ENCODE assay signal across 11 cellular contexts in genomic region chr1:243269461-243269801, GRCh38. TPM values are rescaled to one million over a fixed set of nuclear protein-coding genes. Genes with fewer than 3 reads are reported as not detected.
DNase-seq lines count a peak whose midpoint lies in the region; ATAC-seq and TF ChIP-seq lines count a peak whose summit lies in the region.
"Had no signal": no experiment of that assay in that cellular context is flagged by ENCODE, and none has a peak within 500 bp of the region (broad histone marks: within the 10 kb centered on the region; RNA-seq: fewer than 3 reads in every experiment).

No MANE protein-coding gene starts in this region.

- ATAC-seq in GM19324 (IDR thresholded peaks at IDR 0.05; ENCODE audit: low FRiP score, unreplicated experiment) (peak; percentile 63), HG03097 (IDR thresholded peaks at IDR 0.05; ENCODE audit: low FRiP score, unreplicated experiment) (peak; percentile 59), activated B cell treated with CpG ODN at 0.5 μM for 24 hours (ENCODE audit: low read depth) (peak; percentile 78), GM21526 (IDR thresholded peaks at IDR 0.05; ENCODE audit: low FRiP score, unreplicated experiment) (no peak)
- ATAC-seq: body of pancreas had no signal

- H3K27me3 ChIP-seq in neutrophil (no peaks in the 10 kb centered on the region), A673 (replicated peaks; ENCODE audit: insufficient read depth, low read depth, low read length, poor library complexity) (no peaks in the 10 kb centered on the region)
- H3K27me3 ChIP-seq: body of pancreas had no signal

- no peaks in the 10 kb centered on the region for H3K9me3 ChIP-seq in neutrophil
- H3K9me3 ChIP-seq in A673 (ENCODE audit: low read depth, low read length, poor library complexity, severe bottlenecking), result no peaks in the 10 kb centered on the region
- H3K9me3 ChIP-seq: body of pancreas had no signal

- H3K4me1 Mint-ChIP-seq in activated B cell treated with CpG ODN at 0.5 μM for 24 hours, result peaks cover 39% of the 10 kb centered on the region

- CTCF ChIA-PET in activated B cell treated with CpG ODN at 0.5 μM for 24 hours (lab: Charles Lee) (no interaction called here), A673 (lab: Charles Lee) (no interaction called here)

- POLR2A ChIA-PET in activated B cell treated with CpG ODN at 0.5 μM for 24 hours (lab: Charles Lee) (interaction anchor here (0.8 to 2.4 kb wide), 4 partner anchors 14 to 238 kb away, joined by 3 to 24 read pairs (median 8); partner anchors contain the start of genes CEP170 and SDCCAG8), A673 (lab: Charles Lee; ENCODE audit: low non-redundant PET) (no interaction called here)

- no peak for TF ChIP-seq CTCF in activated B cell treated with CpG ODN at 0.5 μM for 24 hours (IDR thresholded peaks at IDR 0.05)
- no peak for TF ChIP-seq CTCF in neutrophil (IDR thresholded peaks at IDR 0.05)
- no peak for TF ChIP-seq CTCF in A673 (conservative IDR thresholded peaks at IDR 0.05; ENCODE audit: low read depth, low read length)

- peak overlapping the region; percentile 65 for H3K27ac Mint-ChIP-seq in activated B cell treated with CpG ODN at 0.5 μM for 24 hours

- peak overlapping the region; percentile 73 for H3K4me3 Mint-ChIP-seq in activated B cell treated with CpG ODN at 0.5 μM for 24 hours

- no peaks in the 10 kb centered on the region for H3K27me3 Mint-ChIP-seq in activated B cell treated with CpG ODN at 0.5 μM for 24 hours

- BruUV-seq in A673 (replicated peaks; lab: Mats Ljungman, UMichigan), result no TSS peak

- H3K36me3 ChIP-seq in neutrophil (no peaks in the 10 kb centered on the region), A673 (ENCODE audit: insufficient read depth, low read length, poor library complexity, severe bottlenecking) (no peaks in the 10 kb centered on the region)

- H3K36me3 Mint-ChIP-seq in activated B cell treated with CpG ODN at 0.5 μM for 24 hours (ENCODE audit: low read depth), result peaks cover 28% of the 10 kb centered on the region

- DNase-seq in activated B cell treated with CpG ODN at 0.5 μM for 24 hours (no peak), A673 (ENCODE audit: low spot score) (no peak), HUDEP-2 (lab: John Stamatoyannopoulos, UW; ENCODE audit: unreplicated experiment in 76 of 76) (no peak)
- no peak for DNase-seq in stimulated activated CD4-positive, alpha-beta T cell treated with anti-CD3 and anti-CD28 coated beads, Interleukin-12 subunit alpha, Interleukin-12 subunit beta, amount 100 ng/mL, for 4 hours
- DNase-seq: activated CD4-positive, alpha-beta T cell treated with anti-CD3 and anti-CD28 coated beads for 1 hour; body of pancreas; NCI-H69 had no signal

- H3K4me3 ChIP-seq in neutrophil (ENCODE audit: low read depth in 1 of 2, low read length in 1 of 2) (no peak overlapping the region), A673 (ENCODE audit: low read depth, low read length, poor library complexity, severe bottlenecking) (no peak overlapping the region)
- H3K4me3 ChIP-seq: body of pancreas had no signal

- H3K27ac ChIP-seq in neutrophil, result peak overlapping the region; percentile 94
- H3K27ac ChIP-seq in A673 (ENCODE audit: low read depth, low read length, poor library complexity, severe bottlenecking), result no peak overlapping the region

- no peaks in the 10 kb centered on the region for H3K9me3 Mint-ChIP-seq in activated B cell treated with CpG ODN at 0.5 μM for 24 hours

- intact Hi-C loops in activated B cell treated with CpG ODN at 0.5 μM for 24 hours (cut with micrococcal nuclease), result loop anchor here (1.0 kb wide), 1 partner anchor 13 kb away; the partner anchor contains the start of gene SDCCAG8
- intact Hi-C loops in A673 (cut with micrococcal nuclease; ENCODE audit: unreplicated experiment), result no loop called here

- H3K4me1 ChIP-seq in neutrophil (ENCODE audit: control insufficient read depth in 1 of 2, insufficient read depth in 1 of 2, low read depth in 1 of 2, low read length in 1 of 2) (peaks cover 64% of the 10 kb centered on the region in 2 experiments), A673 (ENCODE audit: insufficient read depth, low read length, poor library complexity, severe bottlenecking) (no peaks in the 10 kb centered on the region)

RNA-seq across cellular contexts. Expression of gene SDCCAG8, which starts 13.6 kb away (rescaled TPM):
- total RNA-seq in activated B cell treated with CpG ODN at 0.5 μM for 24 hours (33.4 and 41.2 TPM in 2 replicates), A673 (2021) (9.1 and 9.7 TPM in 2 replicates)

RNA-seq across cellular contexts. Expression of gene CEP170, which starts 14.3 kb away (rescaled TPM):
- 74.3 and 91.9 TPM in 2 replicates for total RNA-seq in activated B cell treated with CpG ODN at 0.5 μM for 24 hours
- 62.4 and 67.8 TPM in 2 replicates for total RNA-seq in A673 (2021)
